Comparison of ENCODE assay signal across 13 cellular contexts in the genomic region with DNA sequence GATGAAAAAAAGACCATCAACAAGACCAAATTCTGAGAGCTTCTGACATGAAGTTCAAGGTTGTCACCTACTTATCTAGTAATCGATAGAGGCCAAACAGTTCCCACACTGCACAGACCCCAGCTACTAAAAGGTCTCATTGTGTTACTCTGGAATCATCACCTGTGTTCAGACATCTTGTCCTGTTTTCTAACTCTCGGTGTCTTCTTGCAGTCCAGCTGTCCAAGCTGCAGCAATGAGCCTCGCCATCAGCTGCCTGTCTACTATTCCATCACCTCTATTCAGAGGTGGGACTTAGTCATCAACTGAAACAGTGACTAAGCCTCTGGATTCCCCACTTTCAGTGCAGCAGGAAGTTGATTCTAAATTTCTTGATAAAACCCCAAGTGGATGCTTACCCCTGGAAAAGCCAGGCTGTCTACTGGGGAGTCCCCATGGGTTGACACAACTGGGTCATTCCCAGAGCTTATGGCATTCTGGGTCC. TPM values are rescaled to one million over a fixed set of nuclear protein-coding genes. Genes with fewer than 3 reads are reported as not detected.
DNase-seq lines count a peak whose midpoint lies in the region; ATAC-seq and TF ChIP-seq lines count a peak whose summit lies in the region.
"Had no signal": no experiment of that assay in that cellular context is flagged by ENCODE, and none has a peak within 500 bp of the region (broad histone marks: within the 10 kb centered on the region; RNA-seq: fewer than 3 reads in every experiment).

No MANE protein-coding gene starts in this region.

- no peak overlapping the region for H3K4me3 Mint-ChIP-seq in T-helper 2 cell treated with Interferon-gamma antibody and Interleukin-4, amounts not matched to agents 5 μg/mL and 100 μg/mL, for 36 hours
- no peak overlapping the region for H3K4me3 Mint-ChIP-seq in activated naive CD8-positive, alpha-beta T cell treated with anti-CD3 and anti-CD28 coated beads for 36 hours
- no peak overlapping the region for H3K4me3 Mint-ChIP-seq in CD14-positive monocyte

- H2AFZ ChIP-seq in mesenchymal stem cell (ENCODE audit: low read depth, low read length) = no peak overlapping the region

- peaks cover 0 to 72% of the 10 kb centered on the region in 2 experiments for H3K36me3 ChIP-seq in mesenchymal stem cell (ENCODE audit: control insufficient read depth in 1 of 2, insufficient read depth in 2 of 2, low read depth in 1 of 2, low read length in 2 of 2)
- H3K36me3 ChIP-seq: ascending aorta, uterus had no signal

- H3K9me3 Mint-ChIP-seq in T-helper 2 cell treated with Interferon-gamma antibody and Interleukin-4, amounts not matched to agents 5 μg/mL and 100 μg/mL, for 36 hours = no peaks in the 10 kb centered on the region
- H3K9me3 Mint-ChIP-seq in activated naive CD8-positive, alpha-beta T cell treated with anti-CD3 and anti-CD28 coated beads for 36 hours = peaks cover 4% of the 10 kb centered on the region
- no peaks in the 10 kb centered on the region for H3K9me3 Mint-ChIP-seq in CD14-positive monocyte

- H2BK120ac ChIP-seq in mesenchymal stem cell (ENCODE audit: low read depth, low read length) = no peak overlapping the region

- no peak overlapping the region for H2BK5ac ChIP-seq in mesenchymal stem cell (ENCODE audit: low read depth, low read length, poor library complexity, severe bottlenecking)

- no peak overlapping the region for H4K8ac ChIP-seq in mesenchymal stem cell (ENCODE audit: low read length)

- H3K4ac ChIP-seq in mesenchymal stem cell (ENCODE audit: low read depth in 1 of 2, low read length in 2 of 2) = no peak overlapping the region

- H3K27ac ChIP-seq in mesenchymal stem cell (ENCODE audit: low read length, poor library complexity, severe bottlenecking) = peak overlapping the region; percentile 89
- H3K27ac ChIP-seq: ascending aorta, uterus had no signal

- peak; percentile 55 for DNase-seq in T-helper 2 cell treated with Interferon-gamma antibody and Interleukin-4, amounts not matched to agents 5 μg/mL and 100 μg/mL, for 36 hours (ENCODE audit: low spot score)
- DNase-seq in T-helper 2 cell (no peak), HPDE6-E6E7 (ENCODE audit: extremely low spot score) (peak; percentile 95), mesenchymal stem cell (peak; percentile 42), CD14-positive monocyte (ENCODE audit: low spot score) (no peak), activated gamma-delta T cell (lab: John Stamatoyannopoulos, UW) (no peak)
- peak; percentile 16 for DNase-seq in activated naive CD8-positive, alpha-beta T cell treated with anti-CD3 and anti-CD28 coated beads for 36 hours
- DNase-seq: NCI-H1930, uterus had no signal

- no peak overlapping the region for H2BK15ac ChIP-seq in mesenchymal stem cell (ENCODE audit: low read depth, poor library complexity, severe bottlenecking)

- no peak overlapping the region for H3K14ac ChIP-seq in mesenchymal stem cell (ENCODE audit: low read length in 2 of 2)

- H3K9ac ChIP-seq in mesenchymal stem cell (ENCODE audit: low read length) = no peak overlapping the region

- TF ChIP-seq CTCF in CD14-positive monocyte (IDR thresholded peaks at IDR 0.05) = no peak

- H3K27me3 Mint-ChIP-seq in T-helper 2 cell treated with Interferon-gamma antibody and Interleukin-4, amounts not matched to agents 5 μg/mL and 100 μg/mL, for 36 hours (ENCODE audit: low read depth) = peaks cover 7% of the 10 kb centered on the region
- H3K27me3 Mint-ChIP-seq in activated naive CD8-positive, alpha-beta T cell treated with anti-CD3 and anti-CD28 coated beads for 36 hours = peaks cover 33% of the 10 kb centered on the region
- H3K27me3 Mint-ChIP-seq in CD14-positive monocyte (ENCODE audit: low read depth in 3 of 3) = peaks cover 6 to 11% (median 8%) of the 10 kb centered on the region in 3 donors

- H3K4me1 Mint-ChIP-seq in T-helper 2 cell treated with Interferon-gamma antibody and Interleukin-4, amounts not matched to agents 5 μg/mL and 100 μg/mL, for 36 hours (ENCODE audit: low read depth) = peaks cover 23% of the 10 kb centered on the region
- H3K4me1 Mint-ChIP-seq in activated naive CD8-positive, alpha-beta T cell treated with anti-CD3 and anti-CD28 coated beads for 36 hours = peaks cover 34% of the 10 kb centered on the region
- H3K4me1 Mint-ChIP-seq in CD14-positive monocyte = peaks cover 4% of the 10 kb centered on the region

- no peak overlapping the region for H3K27ac Mint-ChIP-seq in T-helper 2 cell treated with Interferon-gamma antibody and Interleukin-4, amounts not matched to agents 5 μg/mL and 100 μg/mL, for 36 hours
- no peak overlapping the region for H3K27ac Mint-ChIP-seq in activated naive CD8-positive, alpha-beta T cell treated with anti-CD3 and anti-CD28 coated beads for 36 hours
- H3K27ac Mint-ChIP-seq in CD14-positive monocyte = no peak overlapping the region

- H3K9me3 ChIP-seq in mesenchymal stem cell (ENCODE audit: control insufficient read depth, low read length) = peaks cover 4% of the 10 kb centered on the region
- H3K9me3 ChIP-seq: uterus had no signal

- peaks cover 35% of the 10 kb centered on the region for H3K4me1 ChIP-seq in mesenchymal stem cell (ENCODE audit: control insufficient read depth, insufficient read depth, low read depth, low read length)
- H3K4me1 ChIP-seq: ascending aorta, uterus had no signal

- H3K23ac ChIP-seq in mesenchymal stem cell (ENCODE audit: low read length in 2 of 2) = no peak overlapping the region

- peaks cover 9% of the 10 kb centered on the region for H3K79me1 ChIP-seq in mesenchymal stem cell (replicated peaks; ENCODE audit: low read length, poor library complexity, severe bottlenecking)

- no peak overlapping the region for H3K18ac ChIP-seq in mesenchymal stem cell (ENCODE audit: low read depth in 1 of 2, low read length in 2 of 2)

- intact Hi-C loops in CD14-positive monocyte (cut with micrococcal nuclease) = no loop called here

- H3K4me2 ChIP-seq in mesenchymal stem cell (ENCODE audit: low read length, poor library complexity, severe bottlenecking) = no peak overlapping the region

- no peak overlapping the region for H2BK12ac ChIP-seq in mesenchymal stem cell (ENCODE audit: low read length in 2 of 2)

- WGBS in mesenchymal stem cell = 74% methylated on average over 3 of the region's 3 CpGs

- H3K36me3 Mint-ChIP-seq in T-helper 2 cell treated with Interferon-gamma antibody and Interleukin-4, amounts not matched to agents 5 μg/mL and 100 μg/mL, for 36 hours (ENCODE audit: low read depth) = no peaks in the 10 kb centered on the region
- no peaks in the 10 kb centered on the region for H3K36me3 Mint-ChIP-seq in activated naive CD8-positive, alpha-beta T cell treated with anti-CD3 and anti-CD28 coated beads for 36 hours
- no peaks in the 10 kb centered on the region for H3K36me3 Mint-ChIP-seq in CD14-positive monocyte

- peaks cover 0 to 32% of the 10 kb centered on the region in 2 experiments for H3K27me3 ChIP-seq in mesenchymal stem cell (ENCODE audit: control insufficient read depth in 1 of 2, insufficient read depth in 1 of 2, low read length in 2 of 2)
- H3K27me3 ChIP-seq: ascending aorta, uterus had no signal

- ATAC-seq in HG03025 (IDR thresholded peaks at IDR 0.05; ENCODE audit: low FRiP score, unreplicated experiment) = no peak

- H3K4me3 ChIP-seq in mesenchymal stem cell (ENCODE audit: insufficient read depth in 1 of 2, low read depth in 1 of 2, low read length in 2 of 2) = no peak overlapping the region
- H3K4me3 ChIP-seq: ascending aorta, uterus had no signal

- no peak overlapping the region for H4K91ac ChIP-seq in mesenchymal stem cell (ENCODE audit: low read length)

- H2AK5ac ChIP-seq in mesenchymal stem cell (ENCODE audit: low read length, severe bottlenecking) = no peak overlapping the region

RNA-seq across cellular contexts. Expression of a gene that starts 46.7 kb away (rescaled TPM):
- 1 to 10 TPM; 2.3 to 3.2 TPM for total RNA-seq in activated naive CD8-positive, alpha-beta T cell treated with anti-CD3 and anti-CD28 coated beads for 36 hours
- 0.03 TPM for polyA plus RNA-seq in mesenchymal stem cell (2013, experiment 1 of 2)
- polyA plus RNA-seq in mesenchymal stem cell (2013, experiment 2 of 2) = 0.03 TPM
- polyA plus RNA-seq in CD14-positive monocyte = not detected
- total RNA-seq: A673, ascending aorta, H4 had no signal

RNA-seq across cellular contexts. Expression of a gene that starts 54.9 kb away (rescaled TPM):
- 10 to 100 TPM; 38.6 to 41.0 TPM for total RNA-seq in activated naive CD8-positive, alpha-beta T cell treated with anti-CD3 and anti-CD28 coated beads for 36 hours
- polyA plus RNA-seq in mesenchymal stem cell (2013, experiment 1 of 2) = 27.2 TPM
- 28.6 TPM for polyA plus RNA-seq in mesenchymal stem cell (2013, experiment 2 of 2)
- 10 to 100 TPM in 1 of 2 donors, 1 to 10 TPM in 1; 8.8 to 11.3 TPM for polyA plus RNA-seq in CD14-positive monocyte

Comparison
In these comparisons a context has a peak if more than half of its experiments do, and no peak if none do; other contexts are left out.
1. DNase-seq: peak in T-helper 2 cell treated with Interferon-gamma antibody and Interleukin-4, amounts not matched to agents 5 μg/mL and 100 μg/mL, for 36 hours (single experiment), HPDE6-E6E7 (single experiment), activated naive CD8-positive, alpha-beta T cell treated with anti-CD3 and anti-CD28 coated beads for 36 hours (single experiment) and mesenchymal stem cell (single experiment); none in T-helper 2 cell (0 of 5), CD14-positive monocyte (single experiment) and activated gamma-delta T cell (single experiment).